8 cellular contexts compared by ENCODE assay signal in the genomic region with DNA sequence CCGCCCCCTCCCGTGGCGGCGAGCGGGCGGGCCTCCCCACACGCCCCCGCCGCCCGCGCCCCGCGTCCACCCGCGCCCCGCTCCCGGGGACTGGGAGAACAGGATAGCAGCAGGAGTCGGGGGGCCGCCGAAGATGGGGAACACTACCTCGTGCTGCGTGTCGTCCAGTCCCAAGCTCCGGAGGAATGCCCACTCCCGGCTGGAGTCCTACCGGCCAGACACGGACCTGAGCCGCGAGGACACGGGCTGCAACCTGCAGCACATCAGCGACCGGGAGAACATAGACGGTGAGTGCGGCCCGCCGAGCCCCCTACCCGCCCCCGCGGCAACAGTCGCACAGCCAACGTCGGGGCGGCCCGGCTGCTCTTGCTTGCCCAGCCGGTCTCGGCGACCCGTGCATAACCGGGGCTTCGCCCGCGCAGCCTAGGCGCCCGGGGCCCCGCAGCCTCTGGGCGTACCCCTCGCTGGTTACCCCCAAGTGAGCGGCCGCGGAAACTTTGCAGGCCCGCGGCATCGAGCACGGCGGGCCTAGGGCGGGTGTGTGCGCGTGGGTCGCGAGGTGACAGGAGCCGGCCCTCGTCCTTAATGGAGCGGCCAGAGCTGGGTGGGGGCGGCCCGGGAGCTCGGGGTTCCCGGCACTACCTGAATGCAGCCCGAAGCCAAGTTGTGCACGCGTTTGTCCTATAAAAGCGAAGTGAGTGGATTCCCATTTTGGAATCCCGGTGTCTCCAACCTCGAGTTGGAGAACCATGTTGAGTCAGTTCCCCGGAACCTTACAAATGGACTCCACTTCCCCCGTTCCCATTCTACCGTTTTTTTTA. TPM values are rescaled to one million over a fixed set of nuclear protein-coding genes. Genes with fewer than 3 reads are reported as not detected.
DNase-seq lines count a peak whose midpoint lies in the region; ATAC-seq and TF ChIP-seq lines count a peak whose summit lies in the region.

No MANE protein-coding gene starts in this region.

- POLR2A ChIA-PET in activated CD4-positive, alpha-beta memory T cell treated with anti-CD3 and anti-CD28 coated beads, Interleukin-2, amount 10 ng/mL, durations not matched to agents 7 days and 5 days (lab: Charles Lee), result interaction anchor here (0.8 to 2.2 kb wide), 6 partner anchors 14 to 210 kb away, joined by 3 to 8 read pairs (median 4); partner anchors contain the start of gene CREM

- no peak for TF ChIP-seq CTCF in mucosa of descending colon (IDR thresholded peaks at IDR 0.05)

- H3K27me3 Mint-ChIP-seq in activated CD4-positive, alpha-beta memory T cell treated with anti-CD3 and anti-CD28 coated beads, Interleukin-2, amount 10 ng/mL, durations not matched to agents 7 days and 5 days, result no peaks in the 10 kb centered on the region
- H3K27me3 Mint-ChIP-seq in effector memory CD8-positive, alpha-beta T cell, result no peaks in the 10 kb centered on the region

- peaks cover 69% of the 10 kb centered on the region for H3K4me1 Mint-ChIP-seq in activated CD4-positive, alpha-beta memory T cell treated with anti-CD3 and anti-CD28 coated beads, Interleukin-2, amount 10 ng/mL, durations not matched to agents 7 days and 5 days
- H3K4me1 Mint-ChIP-seq in effector memory CD8-positive, alpha-beta T cell (ENCODE audit: low read depth in 2 of 2), result peaks cover 46 to 62% of the 10 kb centered on the region in 2 donors

- H3K27ac ChIP-seq in thymus (ENCODE audit: low read depth), result no peak overlapping the region

- H3K27me3 ChIP-seq in thymus (ENCODE audit: control insufficient read depth, insufficient read depth), result no peaks in the 10 kb centered on the region

- H3K4me3 Mint-ChIP-seq in activated CD4-positive, alpha-beta memory T cell treated with anti-CD3 and anti-CD28 coated beads, Interleukin-2, amount 10 ng/mL, durations not matched to agents 7 days and 5 days, result peak overlapping the region; percentile 77
- H3K4me3 Mint-ChIP-seq in effector memory CD8-positive, alpha-beta T cell, result peak overlapping the region; percentile 77 to 83

- H3K9me3 Mint-ChIP-seq in activated CD4-positive, alpha-beta memory T cell treated with anti-CD3 and anti-CD28 coated beads, Interleukin-2, amount 10 ng/mL, durations not matched to agents 7 days and 5 days, result no peaks in the 10 kb centered on the region
- no peaks in the 10 kb centered on the region for H3K9me3 Mint-ChIP-seq in effector memory CD8-positive, alpha-beta T cell

- intact Hi-C loops in mucosa of descending colon (cut with DNase I, micrococcal nuclease), result no loop called here

- 1% methylated on average over 85 of the region's 86 CpGs for WGBS in thymus

- DNase-seq in Ammon's horn (ENCODE audit: low spot score) (peak; percentile 31), HuH-7 (ENCODE audit: low spot score) (peak; percentile 35), mucosa of descending colon (peak; percentile 39 to 69 (median 68)), DMS114 treated with DMSO at 0.1 percent for 48 hours (lab: John Stamatoyannopoulos, UW; ENCODE audit: unreplicated experiment) (no peak)
- peak; percentile 29 for DNase-seq in activated CD4-positive, alpha-beta memory T cell treated with anti-CD3 and anti-CD28 coated beads, Interleukin-2, amount 10 ng/mL, durations not matched to agents 7 days and 5 days
- peak in 2 of 3 experiments; percentile 11 to 16 for DNase-seq in effector memory CD8-positive, alpha-beta T cell

- H3K27ac Mint-ChIP-seq in activated CD4-positive, alpha-beta memory T cell treated with anti-CD3 and anti-CD28 coated beads, Interleukin-2, amount 10 ng/mL, durations not matched to agents 7 days and 5 days, result no peak overlapping the region
- H3K27ac Mint-ChIP-seq in effector memory CD8-positive, alpha-beta T cell, result peak overlapping the region; percentile 80 to 87

- peaks cover 16% of the 10 kb centered on the region for H3K4me1 ChIP-seq in mucosa of descending colon (ENCODE audit: low read depth)
- H3K4me1 ChIP-seq in thymus (ENCODE audit: control insufficient read depth, insufficient read depth, low read length), result peaks cover 19% of the 10 kb centered on the region

- H3K36me3 Mint-ChIP-seq in activated CD4-positive, alpha-beta memory T cell treated with anti-CD3 and anti-CD28 coated beads, Interleukin-2, amount 10 ng/mL, durations not matched to agents 7 days and 5 days (ENCODE audit: low read depth), result peaks cover 19% of the 10 kb centered on the region
- peaks cover 13% of the 10 kb centered on the region for H3K36me3 Mint-ChIP-seq in effector memory CD8-positive, alpha-beta T cell (ENCODE audit: insufficient read depth)

- H3K36me3 ChIP-seq in mucosa of descending colon (ENCODE audit: low read depth), result no peaks in the 10 kb centered on the region
- H3K36me3 ChIP-seq in thymus (ENCODE audit: control insufficient read depth, insufficient read depth), result peaks cover under 1% of the 10 kb centered on the region

- peak overlapping the region; percentile 91 for H3K4me3 ChIP-seq in mucosa of descending colon
- H3K4me3 ChIP-seq in thymus (ENCODE audit: low read length), result peak overlapping the region; percentile 93

- H3K9me3 ChIP-seq in mucosa of descending colon (no peaks in the 10 kb centered on the region), thymus (ENCODE audit: control insufficient read depth) (peaks cover 1% of the 10 kb centered on the region)

- peak; percentile 10 for ATAC-seq in GM19455 (IDR thresholded peaks at IDR 0.05; ENCODE audit: unreplicated experiment)
- peak; percentile 13 for ATAC-seq in effector memory CD8-positive, alpha-beta T cell (replicated peaks)
- peak; percentile 33 for ATAC-seq in mucosa of descending colon

- CTCF ChIA-PET in activated CD4-positive, alpha-beta memory T cell treated with anti-CD3 and anti-CD28 coated beads, Interleukin-2, amount 10 ng/mL, durations not matched to agents 7 days and 5 days (lab: Charles Lee), result interaction anchor here (0.8 to 0.9 kb wide), 2 partner anchors 9 to 141 kb away, joined by 3 read pairs; no protein-coding TSS in a partner anchor

RNA-seq across cellular contexts. Expression of gene CCNY, which starts 0.8 kb away (rescaled TPM):
- 10 to 100 TPM; 49.3 to 56.7 TPM for total RNA-seq in activated CD4-positive, alpha-beta memory T cell treated with anti-CD3 and anti-CD28 coated beads, Interleukin-2, amount 10 ng/mL, durations not matched to agents 7 days and 5 days
- total RNA-seq in mucosa of descending colon, result 10 to 100 TPM; 48.6 to 64.4 (median 51.5) TPM
- 34.9 TPM for polyA plus RNA-seq in thymus
